In genomic region chr1:201016211-201016651, GRCh38 we compare ENCODE assay signal across 8 cellular contexts.
DNase-seq lines count a peak whose midpoint lies in the region; ATAC-seq lines count a peak whose summit lies in the region.

No MANE protein-coding gene starts in this region.

- ATAC-seq in HG03039 (IDR thresholded peaks at IDR 0.05; ENCODE audit: unreplicated experiment) (no peak), GM18858 (IDR thresholded peaks at IDR 0.05; ENCODE audit: unreplicated experiment) (no peak)

- DNase-seq in NCI-H1694 (lab: John Stamatoyannopoulos, UW) (peak; percentile 30), NCI-H1694 treated with DMSO at 0.1 percent for 48 hours (lab: John Stamatoyannopoulos, UW) (no peak), NCI-H2171 treated with DMSO at 0.1 percent for 48 hours (lab: John Stamatoyannopoulos, UW) (peak; percentile 90), dedifferentiated amniotic fluid mesenchymal stem cell (ENCODE audit: extremely low spot score) (peak; percentile 25), putamen (ENCODE audit: low spot score) (peak; percentile 82), cerebellar nuclear complex (lab: John Stamatoyannopoulos, UW) (no peak)

Comparison
In these comparisons a context has a peak if more than half of its experiments do, and no peak if none do; other contexts are left out.
1. DNase-seq: peak in NCI-H1694 (single experiment), NCI-H2171 treated with DMSO at 0.1 percent for 48 hours (single experiment), dedifferentiated amniotic fluid mesenchymal stem cell (single experiment) and putamen (single experiment); none in NCI-H1694 treated with DMSO at 0.1 percent for 48 hours (single experiment) and cerebellar nuclear complex (0 of 2).